ENCODE assay signal across 9 cellular contexts in genomic region chr19:36528921-36529518, GRCh38.
A peak's percentile ranks its signal among the peaks of the same experiment; 100 is the strongest.
DNase-seq lines count a peak whose midpoint lies in the region; ATAC-seq and TF ChIP-seq lines count a peak whose summit lies in the region.
"Had no signal": no experiment of that assay in that cellular context is flagged by ENCODE, and none has a peak within 500 bp of the region (broad histone marks: within the 10 kb centered on the region; RNA-seq: fewer than 3 reads in every experiment).

No MANE protein-coding gene starts in this region.

- no peaks in the 10 kb centered on the region for H3K9me3 ChIP-seq in parathyroid adenoma (ENCODE audit: control insufficient read depth, low read length)

- no peaks in the 10 kb centered on the region for H3K4me1 ChIP-seq in parathyroid adenoma

- peak overlapping the region; percentile 96 for H2AFZ ChIP-seq in parathyroid adenoma

- TF ChIP-seq CTCF in 22Rv1 (IDR thresholded peaks at IDR 0.05) = no peak
- TF ChIP-seq CTCF in fibroblast of pulmonary artery (IDR thresholded peaks at IDR 0.05; ENCODE audit: low read length, missing control alignments) = no peak
- TF ChIP-seq CTCF in parathyroid adenoma (IDR thresholded peaks at IDR 0.05) = no peak

- peaks cover 15% of the 10 kb centered on the region for H3K79me2 ChIP-seq in parathyroid adenoma

- H3K27ac ChIP-seq in 22Rv1 (peak overlapping the region; percentile 92), parathyroid adenoma (peak overlapping the region; percentile 89)

- H3K9ac ChIP-seq in parathyroid adenoma = peak overlapping the region; percentile 4

- no peaks in the 10 kb centered on the region for H3K36me3 ChIP-seq in parathyroid adenoma (ENCODE audit: control insufficient read depth, insufficient read depth, low read length)

- DNase-seq in activated CD4-positive, alpha-beta T cell treated with anti-CD3 and anti-CD28 coated beads for 4 hours = peak; percentile 1 to 3
- no peak for DNase-seq in fibroblast of pulmonary artery (ENCODE audit: low read depth)
- no peak for DNase-seq in C1 segment of cervical spinal cord (lab: John Stamatoyannopoulos, UW)
- DNase-seq in T-helper 9 cell = no peak

- ATAC-seq in GM18499 (IDR thresholded peaks at IDR 0.05; ENCODE audit: insufficient read depth, unreplicated experiment) = peak; percentile 24
- peak; percentile 7 for ATAC-seq in HG03095 (IDR thresholded peaks at IDR 0.05; ENCODE audit: unreplicated experiment)
- ATAC-seq: HCT116 had no signal

- H3K4me3 ChIP-seq in fibroblast of pulmonary artery (replicated peaks; ENCODE audit: low read depth, low read length) = peak overlapping the region; percentile 97
- peak overlapping the region; percentile 92 for H3K4me3 ChIP-seq in parathyroid adenoma (ENCODE audit: low read depth, low read length)

- peak overlapping the region; percentile 67 for H3K4me2 ChIP-seq in parathyroid adenoma (ENCODE audit: low read length)

- no peaks in the 10 kb centered on the region for H3K27me3 ChIP-seq in parathyroid adenoma (ENCODE audit: control insufficient read depth, insufficient read depth, low read length)

Comparison
In these comparisons a context has a peak if more than half of its experiments do, and no peak if none do; other contexts are left out.
1. DNase-seq: peak in activated CD4-positive, alpha-beta T cell treated with anti-CD3 and anti-CD28 coated beads for 4 hours (2 of 2); none in fibroblast of pulmonary artery (single experiment), C1 segment of cervical spinal cord (0 of 14) and T-helper 9 cell (single experiment).